8 cellular contexts compared by ENCODE assay signal in the genomic region with DNA sequence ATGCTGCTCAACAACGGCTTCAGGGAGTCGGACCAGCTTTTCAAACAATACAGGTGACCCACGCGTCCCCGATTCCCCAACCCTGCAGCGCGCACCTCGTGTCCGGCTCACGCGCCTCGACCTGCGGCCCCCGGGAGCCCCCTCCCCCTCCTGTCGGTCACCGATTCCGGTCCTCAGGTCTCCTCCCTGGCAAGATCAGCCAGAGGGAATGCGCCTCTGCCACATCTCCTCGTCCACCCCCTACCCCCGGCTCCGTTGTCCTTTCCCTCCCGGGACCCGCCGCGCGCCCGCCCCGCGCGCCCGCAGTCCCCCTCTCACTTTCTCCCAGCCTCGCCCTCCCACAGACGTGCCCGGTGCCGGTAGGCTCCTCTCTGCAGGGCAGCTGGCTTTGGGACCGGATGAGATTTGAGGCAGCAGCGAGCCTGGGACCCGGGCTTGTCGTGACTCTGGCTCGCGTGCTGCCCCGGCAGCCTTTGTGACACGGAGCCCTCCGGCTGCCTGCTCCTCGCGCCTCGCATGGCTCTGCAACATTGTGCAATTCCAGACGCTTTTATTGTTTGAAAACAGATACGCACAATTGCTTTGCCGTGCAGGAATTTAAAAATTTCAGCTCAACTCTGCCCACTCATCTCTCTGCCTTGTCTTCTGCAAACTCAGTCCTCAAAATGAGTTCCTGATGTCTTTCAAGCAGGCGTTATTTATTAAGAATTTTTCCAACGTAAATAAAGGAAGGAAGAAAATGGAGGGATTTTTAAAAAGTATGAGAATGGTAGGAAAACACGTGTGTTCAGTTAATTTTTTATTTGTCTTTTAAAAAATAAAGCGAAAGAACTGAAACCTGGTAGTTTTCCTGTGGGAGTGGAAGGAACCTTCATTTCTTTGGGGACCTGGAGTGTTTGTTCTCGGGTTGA. TPM values are rescaled to one million over a fixed set of nuclear protein-coding genes. Genes with fewer than 3 reads are reported as not detected.
DNase-seq lines count a peak whose midpoint lies in the region; ATAC-seq, FAIRE-seq and TF ChIP-seq lines count a peak whose summit lies in the region.

No MANE protein-coding gene starts in this region.

- H3K9ac ChIP-seq in HCT116 (ENCODE audit: low read length) (peak overlapping the region; percentile 81), neural progenitor cell (no peak overlapping the region)

- POLR2A ChIA-PET in HCT116 (lab: Charles Lee): interaction anchor here (1.8 kb wide), 1 partner anchor 61 kb away, joined by 4 read pairs; no protein-coding TSS in a partner anchor

- CTCF ChIA-PET in HCT116 (lab: Charles Lee): interaction anchor here (1.9 kb wide), 1 partner anchor 97 kb away, joined by 4 read pairs; no protein-coding TSS in a partner anchor

- no peak overlapping the region for H2AFZ ChIP-seq in HCT116 (ENCODE audit: low read depth, low read length, poor library complexity, severe bottlenecking)
- peak overlapping the region; percentile 96 for H2AFZ ChIP-seq in neural progenitor cell (replicated peaks)

- TF ChIP-seq CTCF in AG09319 (IDR thresholded peaks at IDR 0.05; ENCODE audit: low read depth, low read length) (no peak; the same call in 1 of the 2 replicates), HCT116 (IDR thresholded peaks at IDR 0.05 in 2 of 3, conservative IDR thresholded peaks at IDR 0.05 in 1 of 3; ENCODE audit: borderline replicate concordance in 1 of 3, insufficient read depth in 1 of 3, low read depth in 2 of 3, low read length in 2 of 3) (no peak), gastroesophageal sphincter (IDR thresholded peaks at IDR 0.05) (no peak), neural progenitor cell (IDR thresholded peaks at IDR 0.05) (no peak)

- BruUV-seq in HCT116 (replicated peaks; lab: Mats Ljungman, UMichigan): no TSS peak

- H3K27ac Mint-ChIP-seq in neural progenitor cell: no peak overlapping the region

- H3K4me1 Mint-ChIP-seq in neural progenitor cell: peaks cover 14% of the 10 kb centered on the region

- TF ChIP-seq POLR2A in HCT116 (IDR thresholded peaks at IDR 0.05; ENCODE audit: borderline replicate concordance, extremely low read depth, insufficient read depth, insufficient read length): peak; percentile 2
- TF ChIP-seq POLR2A in gastroesophageal sphincter (IDR thresholded peaks at IDR 0.05): peak; percentile 44 to 59

- RAD21 ChIA-PET in HCT116 (lab: Charles Lee; ENCODE audit: low non-redundant PET in 1 of 2, low total read pairs in 2 of 2, uncharacterized antibody in 2 of 2, unreplicated experiment in 2 of 2): no interaction called here

- H3F3A ChIP-seq in neural progenitor cell (ENCODE audit: low read depth): no peaks in the 10 kb centered on the region

- no peaks in the 10 kb centered on the region for H3K9me3 Mint-ChIP-seq in neural progenitor cell

- H3K4me3 ChIP-seq in HCT116 (replicated peaks in 1 of 2; ENCODE audit: low read depth in 1 of 2, low read length in 2 of 2): peak overlapping the region; percentile 77 to 85
- peak overlapping the region; percentile 94 to 96 for H3K4me3 ChIP-seq in gastroesophageal sphincter
- peak overlapping the region; percentile 72 for H3K4me3 ChIP-seq in neural progenitor cell

- H3K9me3 ChIP-seq in HCT116 (ENCODE audit: control insufficient read depth in 1 of 2, insufficient read depth in 1 of 2, low read depth in 1 of 2, low read length in 2 of 2): no peaks in the 10 kb centered on the region
- no peaks in the 10 kb centered on the region for H3K9me3 ChIP-seq in gastroesophageal sphincter
- no peaks in the 10 kb centered on the region for H3K9me3 ChIP-seq in neural progenitor cell (ENCODE audit: low read depth)

- peak; percentile 93 for DNase-seq in AG09319 (ENCODE audit: extremely low read depth, low read depth)
- DNase-seq in HCT116 (ENCODE audit: low read depth, low spot score): no peak
- DNase-seq in RCC 7860 (ENCODE audit: low spot score): peak; percentile 9
- peak; percentile 62 for DNase-seq in activated naive CD4-positive, alpha-beta T cell treated with anti-CD3 and anti-CD28 coated beads, Interleukin-2, amount 50 U/mL, for 16 hours
- peak; percentile 68 for DNase-seq in neural progenitor cell (ENCODE audit: low spot score)
- DNase-seq in urothelium cell line (ENCODE audit: low spot score): peak; percentile 14

- 10% methylated on average over 9 to 11 of the region's 55 CpGs for WGBS in gastroesophageal sphincter (ENCODE audit: low coverage in 1 of 2), 2 donors

- FAIRE-seq in RCC 7860 (lab: Jason Lieb, UNC): no peak
- FAIRE-seq in urothelium cell line (lab: Jason Lieb, UNC): no peak

- H3K4me1 ChIP-seq in HCT116 (ENCODE audit: control insufficient read depth in 1 of 2, insufficient read depth in 2 of 2, low read length in 2 of 2): peaks cover 9 to 21% of the 10 kb centered on the region in 2 experiments; a peak in 3 of 4 replicates
- H3K4me1 ChIP-seq in gastroesophageal sphincter: peaks cover 0 to 27% (median 0%) of the 10 kb centered on the region in 3 donors
- H3K4me1 ChIP-seq in neural progenitor cell: peaks cover 7% of the 10 kb centered on the region

- H4K20me1 ChIP-seq in HCT116 (ENCODE audit: insufficient read depth) (no peaks in the 10 kb centered on the region), neural progenitor cell (ENCODE audit: low read depth) (no peaks in the 10 kb centered on the region)

- H3K4me3 Mint-ChIP-seq in neural progenitor cell: peak overlapping the region; percentile 89

- peak overlapping the region; percentile 95 for H3K4me2 ChIP-seq in HCT116 (ENCODE audit: low read length)
- peak overlapping the region; percentile 99 for H3K4me2 ChIP-seq in neural progenitor cell

- H3K36me3 Mint-ChIP-seq in neural progenitor cell: peaks cover 6% of the 10 kb centered on the region

- H3K27me3 Mint-ChIP-seq in neural progenitor cell (ENCODE audit: insufficient read depth, low read depth): peaks cover 4% of the 10 kb centered on the region

- H3K27me3 ChIP-seq in HCT116 (ENCODE audit: insufficient read depth, low read length): no peaks in the 10 kb centered on the region
- no peaks in the 10 kb centered on the region for H3K27me3 ChIP-seq in gastroesophageal sphincter
- H3K27me3 ChIP-seq in neural progenitor cell: peaks cover 41% of the 10 kb centered on the region

- TF ChIP-seq EP300 in gastroesophageal sphincter (IDR thresholded peaks at IDR 0.05): no peak

- H3K36me3 ChIP-seq in HCT116 (ENCODE audit: control insufficient read depth in 1 of 2, insufficient read depth in 2 of 2, low read length in 2 of 2) (no peaks in the 10 kb centered on the region), gastroesophageal sphincter (peaks cover 0 to 5% of the 10 kb centered on the region in 2 donors), neural progenitor cell (no peaks in the 10 kb centered on the region)

- H3K9me2 ChIP-seq in HCT116 (ENCODE audit: insufficient read depth): no peaks in the 10 kb centered on the region

- H3K27ac ChIP-seq in HCT116 (ENCODE audit: low read depth, low read length): peak overlapping the region; percentile 76
- H3K27ac ChIP-seq in gastroesophageal sphincter: peak overlapping the region; percentile 72 to 91 (median 90)
- H3K27ac ChIP-seq in neural progenitor cell: no peak overlapping the region

- peak; percentile 24 for ATAC-seq in HCT116
- ATAC-seq in gastroesophageal sphincter: peak; percentile 54
- ATAC-seq in GM21786 (IDR thresholded peaks at IDR 0.05; ENCODE audit: unreplicated experiment): no peak

- intact Hi-C loops in HCT116 (cut with micrococcal nuclease): loop anchor here (5.0 kb wide), 1 partner anchor 97 kb away; no protein-coding TSS in a partner anchor

- peaks cover 37% of the 10 kb centered on the region for H3K79me2 ChIP-seq in HCT116 (ENCODE audit: insufficient read depth, low read length)
- peaks cover 31% of the 10 kb centered on the region for H3K79me2 ChIP-seq in neural progenitor cell (ENCODE audit: low read depth)

- no peak for TF ChIP-seq RAD21 in HCT116 (IDR thresholded peaks at IDR 0.05; ENCODE audit: low read depth)

TF ChIP-seq in HCT116, 20 proteins besides CTCF, POLR2A, EP300 and RAD21:
- TF ChIP-seq ZFX (IDR thresholded peaks at IDR 0.05) (peak; percentile 52), CEBPB (IDR thresholded peaks at IDR 0.05; ENCODE audit: low read depth) (peak; percentile 64), ELF1 (IDR thresholded peaks at IDR 0.05; ENCODE audit: borderline replicate concordance, low read depth) (no peak)
- TF ChIP-seq, protein P1, sequence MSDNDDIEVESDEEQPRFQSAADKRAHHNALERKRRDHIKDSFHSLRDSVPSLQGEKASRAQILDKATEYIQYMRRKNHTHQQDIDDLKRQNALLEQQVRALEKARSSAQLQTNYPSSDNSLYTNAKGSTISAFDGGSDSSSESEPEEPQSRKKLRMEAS (IDR thresholded peaks at IDR 0.05): peak; percentile 40; the same call in 1 of the 2 replicates

RNA-seq across cellular contexts. Expression of a gene that starts 0.7 kb away (rescaled TPM):
- total RNA-seq in HCT116 (2021; ENCODE audit: unreplicated experiment) (24.8 TPM), gastroesophageal sphincter (10 to 100 TPM; 20.9 to 37.7 (median 33.6) TPM), neural progenitor cell (ENCODE audit: low replicate concordance) (26.1 and 27.6 TPM in 2 replicates)
- 10.2 and 11.7 TPM in 2 replicates for polyA plus RNA-seq in HCT116 (2012)
